ENCODE assay signal across 19 cellular contexts in genomic region chr15:25985179-25985578, GRCh38.
"Had no signal": no experiment of that assay in that cellular context is flagged by ENCODE, and none has a peak within 500 bp of the region (broad histone marks: within the 10 kb centered on the region; RNA-seq: fewer than 3 reads in every experiment).

No MANE protein-coding gene starts in this region.

- H3K27me3 ChIP-seq: esophagus muscularis mucosa, gastrocnemius medialis, pancreas, right lobe of liver, stomach, transverse colon had no signal

- DNase-seq: effector memory CD8-positive, alpha-beta T cell; gastrocnemius medialis; islet precursor cell; mammary epithelial cell; mucosa of descending colon; naive thymus-derived CD8-positive, alpha-beta T cell; occipital lobe; pancreas; right lobe of liver; stimulated activated CD4-positive, alpha-beta T cell treated with anti-CD3 and anti-CD28 coated beads, Interleukin-4, amount 100 ng/mL, for 4 hours; stimulated activated naive CD4-positive, alpha-beta T cell; stomach; substantia nigra; transverse colon had no signal

- ATAC-seq: effector memory CD8-positive, alpha-beta T cell; gastrocnemius medialis; left lobe of liver; mucosa of descending colon; naive thymus-derived CD8-positive, alpha-beta T cell; pancreas; right lobe of liver had no signal

- H3K4me3 ChIP-seq: coronary artery, esophagus muscularis mucosa, gastrocnemius medialis, mucosa of descending colon, pancreas, right lobe of liver, stomach, thoracic aorta, transverse colon had no signal

- H3K27ac ChIP-seq: coronary artery, epithelial cell of prostate, esophagus muscularis mucosa, gastrocnemius medialis, pancreas, right lobe of liver, stomach, thoracic aorta, transverse colon had no signal

- H3K9me3 ChIP-seq: esophagus muscularis mucosa, gastrocnemius medialis, pancreas, right lobe of liver, thoracic aorta, transverse colon had no signal

- H3K36me3 ChIP-seq: esophagus muscularis mucosa, gastrocnemius medialis, pancreas, right lobe of liver, stomach, thoracic aorta, transverse colon had no signal

- FAIRE-seq: pancreas had no signal

- H3K4me1 ChIP-seq: esophagus muscularis mucosa, gastrocnemius medialis, pancreas, right lobe of liver, stomach, transverse colon had no signal
